Comparison of ENCODE assay signal across 20 cellular contexts in the genomic region with DNA sequence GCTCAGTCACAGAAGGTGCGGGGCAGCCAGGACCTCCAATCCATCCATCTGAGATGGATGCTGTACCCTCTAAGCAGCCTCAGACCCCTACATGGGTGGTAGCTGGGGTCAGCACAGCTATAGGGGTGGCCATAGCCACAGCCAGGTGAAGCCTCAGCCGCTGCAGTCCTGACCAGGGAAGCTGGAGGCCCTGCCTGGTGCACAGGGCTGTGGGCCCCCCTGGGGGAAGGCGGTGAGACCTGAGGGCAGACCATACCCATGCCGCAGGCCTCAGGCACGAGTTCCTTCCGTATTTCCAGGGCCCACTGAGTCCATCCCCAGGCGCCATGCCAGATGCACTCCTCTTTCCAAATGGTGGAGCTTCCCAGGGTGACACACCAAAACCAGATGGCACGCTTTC.
DNase-seq lines count a peak whose midpoint lies in the region; ATAC-seq and TF ChIP-seq lines count a peak whose summit lies in the region.
"Had no signal": no experiment of that assay in that cellular context is flagged by ENCODE, and none has a peak within 500 bp of the region (broad histone marks: within the 10 kb centered on the region; RNA-seq: fewer than 3 reads in every experiment).

No MANE protein-coding gene starts in this region.

- H3K9me3 ChIP-seq in left lung (no peaks in the 10 kb centered on the region), upper lobe of right lung (no peaks in the 10 kb centered on the region)
- H3K9me3 ChIP-seq: BE2C had no signal

- peak overlapping the region; percentile 34 for H2BK120ac ChIP-seq in mesendoderm (ENCODE audit: low read depth, low read length)

- no peaks in the 10 kb centered on the region for H3K36me3 Mint-ChIP-seq in activated naive CD4-positive, alpha-beta T cell treated with anti-CD3 and anti-CD28 coated beads, Interleukin-2, amount 50 U/mL, for 24 hours
- H3K36me3 Mint-ChIP-seq: CD4-positive, CD25-positive, alpha-beta regulatory T cell; CD8-positive, alpha-beta memory T cell had no signal

- H3K9me3 Mint-ChIP-seq in activated naive CD4-positive, alpha-beta T cell treated with anti-CD3 and anti-CD28 coated beads, Interleukin-2, amount 50 U/mL, for 24 hours: no peaks in the 10 kb centered on the region
- H3K9me3 Mint-ChIP-seq: CD4-positive, CD25-positive, alpha-beta regulatory T cell; CD8-positive, alpha-beta memory T cell had no signal

- no peaks in the 10 kb centered on the region for H3K27me3 Mint-ChIP-seq in activated naive CD4-positive, alpha-beta T cell treated with anti-CD3 and anti-CD28 coated beads, Interleukin-2, amount 50 U/mL, for 24 hours

- no peak for TF ChIP-seq CTCF in left lung (IDR thresholded peaks at IDR 0.05)
- TF ChIP-seq CTCF in upper lobe of right lung (IDR thresholded peaks at IDR 0.05): no peak
- TF ChIP-seq CTCF in lower leg skin (IDR thresholded peaks at IDR 0.05): no peak
- no peak for TF ChIP-seq CTCF in coronary artery (IDR thresholded peaks at IDR 0.05)

- H3K27me3 ChIP-seq in left lung (no peaks in the 10 kb centered on the region), mesendoderm (ENCODE audit: insufficient read depth, low read length, poor library complexity) (no peaks in the 10 kb centered on the region), upper lobe of right lung (no peaks in the 10 kb centered on the region)
- H3K27me3 ChIP-seq: BE2C had no signal

- H3K4ac ChIP-seq in mesendoderm (ENCODE audit: low read depth, low read length): no peak overlapping the region

- ATAC-seq in left lung: no peak
- ATAC-seq in upper lobe of right lung: no peak
- ATAC-seq: GM23338 had no signal

- no peak overlapping the region for H2BK15ac ChIP-seq in mesendoderm (replicated peaks; ENCODE audit: low read depth)

- H3K79me1 ChIP-seq in mesendoderm (ENCODE audit: low read length): no peaks in the 10 kb centered on the region

- no peak overlapping the region for H3K23ac ChIP-seq in mesendoderm (ENCODE audit: low read length)

- H3K56ac ChIP-seq in mesendoderm (ENCODE audit: low read length): peak overlapping the region; percentile 49

- no peak overlapping the region for H3K18ac ChIP-seq in mesendoderm (ENCODE audit: low read length)

- H2AK5ac ChIP-seq in mesendoderm (ENCODE audit: low read length): peak overlapping the region; percentile 4

- no peak overlapping the region for H3K9ac ChIP-seq in mesendoderm (ENCODE audit: low read length)

- peak overlapping the region; percentile 35 for H3K27ac Mint-ChIP-seq in activated naive CD4-positive, alpha-beta T cell treated with anti-CD3 and anti-CD28 coated beads, Interleukin-2, amount 50 U/mL, for 24 hours
- H3K27ac Mint-ChIP-seq: CD4-positive, CD25-positive, alpha-beta regulatory T cell; CD8-positive, alpha-beta memory T cell; GM23338 had no signal

- no peak overlapping the region for H3K4me3 ChIP-seq in left lung
- no peak overlapping the region for H3K4me3 ChIP-seq in mesendoderm (ENCODE audit: low read length)
- no peak overlapping the region for H3K4me3 ChIP-seq in upper lobe of right lung
- H3K4me3 ChIP-seq in lower leg skin (ENCODE audit: low read depth, poor library complexity, severe bottlenecking): no peak overlapping the region
- H3K4me3 ChIP-seq in coronary artery: no peak overlapping the region
- H3K4me3 ChIP-seq: GM23338 had no signal

- no peaks in the 10 kb centered on the region for H3K79me2 ChIP-seq in mesendoderm (ENCODE audit: control insufficient read depth, insufficient read depth, low read length)

- no peak overlapping the region for H3K4me3 Mint-ChIP-seq in activated naive CD4-positive, alpha-beta T cell treated with anti-CD3 and anti-CD28 coated beads, Interleukin-2, amount 50 U/mL, for 24 hours
- H3K4me3 Mint-ChIP-seq: CD4-positive, CD25-positive, alpha-beta regulatory T cell; CD8-positive, alpha-beta memory T cell; GM23338 had no signal

- no peak overlapping the region for H4K8ac ChIP-seq in mesendoderm (ENCODE audit: low read depth, low read length)

- no peak overlapping the region for H2BK5ac ChIP-seq in mesendoderm (ENCODE audit: low read length)

- no peak overlapping the region for H4K5ac ChIP-seq in mesendoderm (ENCODE audit: low read length)

- H3K36me3 ChIP-seq in left lung (no peaks in the 10 kb centered on the region), mesendoderm (ENCODE audit: control insufficient read depth, insufficient read depth, low read length) (no peaks in the 10 kb centered on the region), upper lobe of right lung (no peaks in the 10 kb centered on the region)
- H3K36me3 ChIP-seq: BE2C had no signal

- no peak overlapping the region for H3K4me2 ChIP-seq in mesendoderm (ENCODE audit: low read length)
- H3K4me2 ChIP-seq: GM23338 had no signal

- no peak overlapping the region for H3K27ac ChIP-seq in left lung
- H3K27ac ChIP-seq in mesendoderm (ENCODE audit: low read depth, low read length): no peak overlapping the region
- H3K27ac ChIP-seq in upper lobe of right lung: no peak overlapping the region
- no peak overlapping the region for H3K27ac ChIP-seq in coronary artery
- H3K27ac ChIP-seq: HL-60 had no signal

- H3K4me1 Mint-ChIP-seq in activated naive CD4-positive, alpha-beta T cell treated with anti-CD3 and anti-CD28 coated beads, Interleukin-2, amount 50 U/mL, for 24 hours: peaks cover 10% of the 10 kb centered on the region
- H3K4me1 Mint-ChIP-seq: GM23338 had no signal

- WGBS in mesendoderm (ENCODE audit: extremely low coverage, insufficient coverage, low lambda C conversion rate): no CpG with 5 or more reads among the region's 8 CpGs
- 88 to 96% methylated on average over 7 to 8 of the region's 8 CpGs for WGBS in lower leg skin, 2 donors

- no peak for TF ChIP-seq POLR2A in lower leg skin (IDR thresholded peaks at IDR 0.05)

- intact Hi-C loops in left lung (cut with DNase I): no loop called here
- intact Hi-C loops in upper lobe of right lung (cut with DNase I): no loop called here
- intact Hi-C loops in lower leg skin (cut with DNase I; ENCODE audit: low total_unique reads): no loop called here

- no peak for DNase-seq in activated naive CD4-positive, alpha-beta T cell treated with Interleukin-2 at 50 U/mL for 16 hours
- DNase-seq in left lung (peak; percentile 22 to 55), mesendoderm (no peak), upper lobe of right lung (peak; percentile 34), lower leg skin (ENCODE audit: low spot score in 2 of 2) (no peak), coronary artery (ENCODE audit: low spot score) (no peak)
- DNase-seq: ACHN; BE2C; C1 segment of cervical spinal cord; CD4-positive, CD25-positive, alpha-beta regulatory T cell; CD8-positive, alpha-beta memory T cell; COR-L47; DMS153; DMS79; GDM1; HCEC 1CT; IMR-90 had no signal

- H3K4me1 ChIP-seq in left lung: no peaks in the 10 kb centered on the region
- H3K4me1 ChIP-seq in mesendoderm (ENCODE audit: control insufficient read depth, low read depth, low read length): peaks cover 4% of the 10 kb centered on the region
- H3K4me1 ChIP-seq in upper lobe of right lung: peaks cover 4% of the 10 kb centered on the region
- H3K4me1 ChIP-seq: BE2C had no signal

Comparison
In these comparisons a context has a peak if more than half of its experiments do, and no peak if none do; other contexts are left out.
1. DNase-seq: peak in left lung (2 of 2) and upper lobe of right lung (single experiment); none in activated naive CD4-positive, alpha-beta T cell treated with Interleukin-2 at 50 U/mL for 16 hours (single experiment), mesendoderm (single experiment), lower leg skin (0 of 2) and coronary artery (single experiment).